In genomic region chr13:44421853-44422525, GRCh38 we compare ENCODE assay signal across 17 cellular contexts. TPM values are rescaled to one million over a fixed set of nuclear protein-coding genes. Genes with fewer than 3 reads are reported as not detected.
DNase-seq lines count a peak whose midpoint lies in the region; ATAC-seq, FAIRE-seq and TF ChIP-seq lines count a peak whose summit lies in the region.
"Had no signal": no experiment of that assay in that cellular context is flagged by ENCODE, and none has a peak within 500 bp of the region (broad histone marks: within the 10 kb centered on the region; RNA-seq: fewer than 3 reads in every experiment).

No MANE protein-coding gene starts in this region.

- H3K79me2 ChIP-seq in neural progenitor cell (ENCODE audit: low read depth): no peaks in the 10 kb centered on the region

- H3K4me1 Mint-ChIP-seq in neural progenitor cell: peaks cover 18% of the 10 kb centered on the region
- no peaks in the 10 kb centered on the region for H3K4me1 Mint-ChIP-seq in effector memory CD8-positive, alpha-beta T cell (ENCODE audit: low read depth in 2 of 2)

- peaks cover 53% of the 10 kb centered on the region for H3K4me1 ChIP-seq in BLaER1
- H3K4me1 ChIP-seq in neural progenitor cell: peaks cover 9% of the 10 kb centered on the region

- peak overlapping the region; percentile 4 for H3K27ac Mint-ChIP-seq in neural progenitor cell
- no peak overlapping the region for H3K27ac Mint-ChIP-seq in effector memory CD8-positive, alpha-beta T cell
- H3K27ac Mint-ChIP-seq: CD4-positive, alpha-beta T cell had no signal

- H3K27me3 Mint-ChIP-seq in neural progenitor cell (ENCODE audit: insufficient read depth, low read depth): peaks cover 3% of the 10 kb centered on the region
- peaks cover 32 to 49% of the 10 kb centered on the region in 2 donors for H3K27me3 Mint-ChIP-seq in effector memory CD8-positive, alpha-beta T cell

- H3K27ac ChIP-seq in BLaER1: no peak overlapping the region
- H3K27ac ChIP-seq in neural progenitor cell: no peak overlapping the region

- H3K36me3 ChIP-seq in BLaER1 (no peaks in the 10 kb centered on the region), neural progenitor cell (no peaks in the 10 kb centered on the region)

- H2AFZ ChIP-seq in neural progenitor cell (replicated peaks): no peak overlapping the region

- H4K20me1 ChIP-seq in BLaER1 (no peaks in the 10 kb centered on the region), neural progenitor cell (ENCODE audit: low read depth) (no peaks in the 10 kb centered on the region)

- H3K4me2 ChIP-seq in BLaER1: peak overlapping the region; percentile 50; the same call in 1 of the 2 replicates
- H3K4me2 ChIP-seq in neural progenitor cell: no peak overlapping the region

- H3F3A ChIP-seq in neural progenitor cell (ENCODE audit: low read depth): no peaks in the 10 kb centered on the region

- no peaks in the 10 kb centered on the region for H3K36me3 Mint-ChIP-seq in neural progenitor cell
- no peaks in the 10 kb centered on the region for H3K36me3 Mint-ChIP-seq in effector memory CD8-positive, alpha-beta T cell (ENCODE audit: insufficient read depth)

- ATAC-seq in effector memory CD8-positive, alpha-beta T cell (replicated peaks): no peak
- no peak for ATAC-seq in HG02973 (IDR thresholded peaks at IDR 0.05; ENCODE audit: unreplicated experiment)
- ATAC-seq: GM12878 had no signal

- no peak overlapping the region for H3K4me3 Mint-ChIP-seq in neural progenitor cell
- no peak overlapping the region for H3K4me3 Mint-ChIP-seq in effector memory CD8-positive, alpha-beta T cell
- H3K4me3 Mint-ChIP-seq: CD4-positive, alpha-beta T cell had no signal

- H3K4me3 ChIP-seq in BLaER1: no peak overlapping the region
- H3K4me3 ChIP-seq in neural progenitor cell: no peak overlapping the region
- H3K4me3 ChIP-seq: GM12878 had no signal

- no peak for FAIRE-seq in HTR-8/SVneo (lab: Jason Lieb, UNC)
- FAIRE-seq: GM12878, GM18507 had no signal

- no peak for TF ChIP-seq CTCF in neural progenitor cell (IDR thresholded peaks at IDR 0.05)

- DNase-seq in ecto neural progenitor cell (ENCODE audit: low spot score): peak; percentile 22
- DNase-seq in left kidney (ENCODE audit: low read depth, low spot score): peak; percentile 2
- no peak for DNase-seq in neural progenitor cell (ENCODE audit: low spot score)
- DNase-seq in HTR-8/SVneo (ENCODE audit: insufficient read length, low spot score): no peak
- DNase-seq in activated T-cell treated with anti-CD3 and anti-CD28 coated beads, Interleukin-2, amount 50 U/mL, for 48 hours: no peak
- no peak for DNase-seq in effector memory CD8-positive, alpha-beta T cell
- DNase-seq: ACHN; C1 segment of cervical spinal cord; Calu3; CD4-positive, alpha-beta T cell; DMS 273 treated with DMSO at 0.1 percent for 48 hours had no signal

- H3K9me3 Mint-ChIP-seq in neural progenitor cell: peaks cover 5% of the 10 kb centered on the region
- no peaks in the 10 kb centered on the region for H3K9me3 Mint-ChIP-seq in effector memory CD8-positive, alpha-beta T cell
- H3K9me3 Mint-ChIP-seq: CD4-positive, alpha-beta T cell had no signal

- no peaks in the 10 kb centered on the region for H3K9me3 ChIP-seq in BLaER1
- H3K9me3 ChIP-seq in neural progenitor cell (ENCODE audit: low read depth): no peaks in the 10 kb centered on the region

- H3K9ac ChIP-seq in BLaER1 (no peak overlapping the region), neural progenitor cell (no peak overlapping the region)

- H3K27me3 ChIP-seq in BLaER1 (no peaks in the 10 kb centered on the region), neural progenitor cell (no peaks in the 10 kb centered on the region)

RNA-seq across cellular contexts. Expression of gene SERP2, which starts 48.4 kb away (rescaled TPM):
- 2.5 and 8.1 TPM in 2 replicates for total RNA-seq in neural progenitor cell (ENCODE audit: low replicate concordance)
- total RNA-seq: A172; Calu3; CD4-positive, alpha-beta T cell; GM12878; HT1080 had no signal

Comparison
In these comparisons a context has a peak if more than half of its experiments do, and no peak if none do; other contexts are left out.
1. DNase-seq: peak in ecto neural progenitor cell (single experiment) and left kidney (single experiment); none in neural progenitor cell (single experiment), HTR-8/SVneo (single experiment), activated T-cell treated with anti-CD3 and anti-CD28 coated beads, Interleukin-2, amount 50 U/mL, for 48 hours (0 of 2) and effector memory CD8-positive, alpha-beta T cell (0 of 3).